8 cellular contexts compared by ENCODE assay signal in the genomic region with DNA sequence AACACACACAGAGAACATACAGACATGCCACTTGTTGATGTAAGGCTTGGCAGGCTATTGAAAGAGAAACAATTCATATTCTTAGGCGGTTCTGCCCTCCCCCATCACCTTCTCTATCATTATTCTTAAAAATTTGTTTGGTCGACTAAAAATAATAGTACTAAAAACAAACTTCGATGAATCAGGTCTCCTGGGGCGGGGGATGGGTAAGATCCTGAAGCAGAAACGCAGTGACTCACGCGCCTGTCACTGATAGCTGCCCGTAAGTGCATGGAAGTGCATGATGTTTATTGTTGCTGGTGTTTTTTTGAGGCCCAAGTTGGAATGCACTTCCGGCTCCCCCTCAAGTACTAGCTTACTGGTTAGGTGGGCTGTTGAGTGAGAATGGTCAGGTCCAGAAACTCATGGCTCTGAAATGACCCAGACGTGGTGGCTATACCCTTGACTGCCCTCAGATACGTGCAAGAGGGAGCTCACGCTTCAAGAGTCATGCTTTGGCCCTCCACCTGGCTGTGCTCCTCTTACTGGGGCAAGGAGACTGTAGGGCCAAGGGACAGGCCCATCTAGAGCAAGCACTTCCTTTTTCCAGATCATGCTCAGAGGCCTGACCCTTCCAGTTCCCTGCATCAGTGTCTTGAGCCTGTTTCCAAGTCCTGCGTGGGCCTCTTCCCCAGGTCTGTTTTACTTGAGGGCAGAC. TPM values are rescaled to one million over a fixed set of nuclear protein-coding genes. Genes with fewer than 3 reads are reported as not detected.
A peak's percentile ranks its signal among the peaks of the same experiment; 100 is the strongest.
DNase-seq lines count a peak whose midpoint lies in the region; ATAC-seq and TF ChIP-seq lines count a peak whose summit lies in the region.

No MANE protein-coding gene starts in this region.

- DNase-seq in astrocyte of the hippocampus (ENCODE audit: low read depth, low spot score) (peak; percentile 82), gastrocnemius medialis (no peak), activated gamma-delta T cell treated with Interleukin-2 at 50 U/mL for 16 hours (no peak), putamen (ENCODE audit: low spot score) (no peak), sciatic nerve (ENCODE audit: low spot score) (no peak)

- no peak overlapping the region for H3K9ac ChIP-seq in Loucy (ENCODE audit: low read depth, low read length, poor library complexity, severe bottlenecking)

- no peak overlapping the region for H2AFZ ChIP-seq in Loucy (ENCODE audit: low read length)

- H3K36me3 ChIP-seq in Loucy (ENCODE audit: insufficient read depth, low read length) (no peaks in the 10 kb centered on the region), gastrocnemius medialis (no peaks in the 10 kb centered on the region)

- no peaks in the 10 kb centered on the region for H3F3A ChIP-seq in Loucy (ENCODE audit: low read depth)

- H4K20me1 ChIP-seq in Loucy (ENCODE audit: insufficient read depth, low read length, poor library complexity, severe bottlenecking): peaks cover 60% of the 10 kb centered on the region

- no peaks in the 10 kb centered on the region for H3K9me2 ChIP-seq in Loucy (replicated peaks; ENCODE audit: low read depth, low read length)

- H3K4me2 ChIP-seq in Loucy (ENCODE audit: low read depth, low read length, poor library complexity, severe bottlenecking): peak overlapping the region; percentile 56

- peaks cover 100% of the 10 kb centered on the region for H3K79me2 ChIP-seq in Loucy (ENCODE audit: insufficient read depth, low read length)

- H3K27ac ChIP-seq in gastrocnemius medialis: peak overlapping the region; percentile 87 to 98 (median 94)

- in situ Hi-C loops in gastrocnemius medialis (cut with MboI; ENCODE audit: low sequenced_read_pairs in 4 of 4): loop anchor here in 2 of 4 donors (5.0 to 10.0 kb wide), 3 partner anchors 49 to 119 kb away; no protein-coding TSS in a partner anchor

- TF ChIP-seq POLR2A in gastrocnemius medialis (IDR thresholded peaks at IDR 0.05): no peak

- intact Hi-C loops in gastrocnemius medialis (cut with DNase I; ENCODE audit: low total_unique reads): loop anchor here (10.0 kb wide), 1 partner anchor 1199 kb away; a partner anchor contains a TSS
- intact Hi-C loops in sciatic nerve (cut with DNase I): no loop called here

- H3K4me1 ChIP-seq in Loucy (ENCODE audit: insufficient read depth, low read length, poor library complexity, severe bottlenecking) (peaks cover 88% of the 10 kb centered on the region), gastrocnemius medialis (peaks cover 93 to 95% of the 10 kb centered on the region in 2 donors)

- H3K4me3 ChIP-seq in Loucy (ENCODE audit: low read length, poor library complexity, severe bottlenecking) (peak overlapping the region; percentile 15), gastrocnemius medialis (no peak overlapping the region)

- H3K9me3 ChIP-seq in Loucy (ENCODE audit: insufficient read depth, low read depth, low read length) (no peaks in the 10 kb centered on the region), gastrocnemius medialis (no peaks in the 10 kb centered on the region)

- TF ChIP-seq CTCF in Loucy (conservative IDR thresholded peaks at IDR 0.05; ENCODE audit: low read length) (no peak), gastrocnemius medialis (IDR thresholded peaks at IDR 0.05 in 4 of 5, conservative IDR thresholded peaks at IDR 0.05 in 1 of 5) (no peak)

- H3K27me3 ChIP-seq in Loucy (ENCODE audit: insufficient read depth, low read length, poor library complexity, severe bottlenecking) (no peaks in the 10 kb centered on the region), gastrocnemius medialis (no peaks in the 10 kb centered on the region)

- ATAC-seq in GM19438 (IDR thresholded peaks at IDR 0.05; ENCODE audit: low read depth, unreplicated experiment) (peak; percentile 44), gastrocnemius medialis (no peak), HG03442 (IDR thresholded peaks at IDR 0.05; ENCODE audit: unreplicated experiment) (no peak), sciatic nerve (no peak)

RNA-seq across cellular contexts. Expression of a gene that starts 10.9 kb away (rescaled TPM):
- total RNA-seq in gastrocnemius medialis (10 to 100 TPM; 15.9 to 61.7 (median 26.3) TPM), sciatic nerve (58.8 TPM)
